8 cellular contexts compared by ENCODE assay signal in the genomic region with DNA sequence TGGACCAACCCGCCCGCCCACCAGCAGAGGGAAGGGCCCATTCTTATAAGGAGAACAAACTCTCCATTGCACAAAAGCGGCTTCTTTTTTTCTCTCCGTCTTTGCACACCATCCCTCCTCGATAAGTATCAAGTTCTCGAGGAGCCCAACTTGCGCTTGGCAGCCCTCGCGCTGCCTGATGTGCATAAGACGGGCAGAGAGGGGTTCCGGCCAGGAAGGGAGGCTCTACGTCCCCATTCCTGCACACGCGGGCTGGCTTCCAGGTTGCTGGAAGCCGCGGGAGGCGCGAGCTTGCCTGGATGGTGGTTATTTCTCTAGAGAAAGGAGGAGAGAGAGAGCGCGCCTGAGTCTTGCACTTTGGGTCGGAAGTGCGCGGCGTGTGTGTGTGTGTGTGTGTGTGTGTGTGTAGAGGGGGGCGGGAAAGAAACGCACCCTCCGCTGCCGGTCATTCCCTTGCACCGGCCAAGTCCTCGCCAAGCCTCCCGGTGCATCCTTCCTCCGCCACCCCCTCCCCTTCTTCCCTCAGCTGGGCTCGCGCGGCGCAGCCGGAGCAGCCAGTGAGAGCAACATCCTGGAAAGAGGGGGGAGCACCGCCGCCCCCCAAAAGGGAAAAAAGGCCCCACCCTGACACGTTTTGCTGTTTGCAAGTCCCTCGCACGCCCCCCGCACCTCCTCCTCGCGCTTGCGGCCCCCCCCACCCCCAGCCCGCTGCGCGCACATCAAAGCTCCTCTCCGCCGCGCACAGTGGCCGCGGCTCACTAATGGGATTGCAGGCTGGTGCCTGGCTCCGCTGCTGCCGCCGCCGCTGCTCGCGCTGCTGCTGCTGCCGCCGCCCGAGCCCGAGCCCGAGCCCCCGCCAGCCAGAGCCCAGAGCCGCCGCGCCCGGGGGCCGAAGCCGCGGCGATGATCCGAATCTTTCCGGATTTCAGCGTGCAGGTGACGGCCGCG. TPM values are rescaled to one million over a fixed set of nuclear protein-coding genes. Genes with fewer than 3 reads are reported as not detected.
DNase-seq lines count a peak whose midpoint lies in the region; ATAC-seq, FAIRE-seq and TF ChIP-seq lines count a peak whose summit lies in the region.

No MANE protein-coding gene starts in this region.

- no peaks in the 10 kb centered on the region for H4K20me1 ChIP-seq in OCI-LY7 (ENCODE audit: insufficient read depth, low read length)

- H3K27me3 Mint-ChIP-seq in memory B cell: peaks cover 19% of the 10 kb centered on the region

- H3K27me3 ChIP-seq in duodenal mucosa (ENCODE audit: control insufficient read depth in 1 of 2, insufficient read depth in 2 of 2, low read length in 2 of 2): peaks cover 44 to 59% of the 10 kb centered on the region in 2 donors

- H3K4me3 Mint-ChIP-seq in memory B cell: peak overlapping the region; percentile 6

- H3K79me2 ChIP-seq in OCI-LY7 (ENCODE audit: insufficient read depth, low read depth, low read length): peaks cover 6% of the 10 kb centered on the region; the same call in 1 of the 2 replicates

- no peak for FAIRE-seq in urothelium cell line (lab: Jason Lieb, UNC)

- peaks cover 21% of the 10 kb centered on the region for H3K4me1 ChIP-seq in ES-I3 (ENCODE audit: insufficient read depth, low read length)
- H3K4me1 ChIP-seq in duodenal mucosa (ENCODE audit: control insufficient read depth in 1 of 2, insufficient read depth in 2 of 2, low read length in 2 of 2): peaks cover 5 to 20% of the 10 kb centered on the region in 2 donors
- no peaks in the 10 kb centered on the region for H3K4me1 ChIP-seq in OCI-LY7 (ENCODE audit: insufficient read depth, low read length, poor library complexity, severe bottlenecking)

- no peaks in the 10 kb centered on the region for H3K9me3 Mint-ChIP-seq in memory B cell

- H3K4me3 ChIP-seq in duodenal mucosa (ENCODE audit: low read depth in 1 of 2, low read length in 2 of 2): peak overlapping the region; percentile 56 to 58
- no peak overlapping the region for H3K4me3 ChIP-seq in OCI-LY7 (ENCODE audit: low read depth, low read length, poor library complexity, severe bottlenecking)

- no peak overlapping the region for H3K27ac ChIP-seq in duodenal mucosa (ENCODE audit: low read depth, low read length)
- no peak overlapping the region for H3K27ac ChIP-seq in OCI-LY7 (ENCODE audit: low read depth, low read length, poor library complexity, severe bottlenecking)

- TF ChIP-seq CTCF in OCI-LY7 (conservative IDR thresholded peaks at IDR 0.05; ENCODE audit: low read length): no peak

- BruUV-seq in OCI-LY7 (replicated peaks; lab: Mats Ljungman, UMichigan): no TSS peak

- H2AFZ ChIP-seq in OCI-LY7 (ENCODE audit: low read length): no peak overlapping the region

- H3K9ac ChIP-seq in ES-I3 (ENCODE audit: low read depth, low read length) (peak overlapping the region; percentile 63), duodenal mucosa (ENCODE audit: low read depth in 1 of 2, low read length in 2 of 2) (no peak overlapping the region)

- no peaks in the 10 kb centered on the region for H3K36me3 ChIP-seq in ES-I3 (ENCODE audit: insufficient read depth, low read length)
- no peaks in the 10 kb centered on the region for H3K36me3 ChIP-seq in duodenal mucosa (ENCODE audit: control insufficient read depth in 1 of 2, insufficient read depth in 2 of 2, low read length in 2 of 2)
- peaks cover 61% of the 10 kb centered on the region for H3K36me3 ChIP-seq in OCI-LY7 (ENCODE audit: insufficient read depth, low read length)

- CTCF ChIA-PET in OCI-LY7 (lab: Charles Lee; ENCODE audit: unreplicated experiment): no interaction called here

- intact Hi-C loops in OCI-LY7 (cut with micrococcal nuclease; ENCODE audit: unreplicated experiment): no loop called here

- H3K9me3 ChIP-seq in ES-I3 (ENCODE audit: control insufficient read depth, insufficient read depth, low read length) (no peaks in the 10 kb centered on the region), duodenal mucosa (ENCODE audit: control insufficient read depth in 1 of 2, low read length in 2 of 2) (no peaks in the 10 kb centered on the region), OCI-LY7 (ENCODE audit: low read length) (no peaks in the 10 kb centered on the region)

- peaks cover 2% of the 10 kb centered on the region for H3K36me3 Mint-ChIP-seq in memory B cell

- peaks cover 6% of the 10 kb centered on the region for H3K4me1 Mint-ChIP-seq in memory B cell

- no peaks in the 10 kb centered on the region for H3K9me2 ChIP-seq in OCI-LY7 (ENCODE audit: insufficient read depth, low read length)

- no peak overlapping the region for H3K27ac Mint-ChIP-seq in memory B cell

- POLR2A ChIA-PET in OCI-LY7 (lab: Charles Lee): no interaction called here

- no peak overlapping the region for H3K4me2 ChIP-seq in OCI-LY7 (ENCODE audit: low read length)

- DNase-seq in NCI-H2171 (lab: John Stamatoyannopoulos, UW): peak; percentile 50
- DNase-seq in memory B cell (ENCODE audit: low spot score in 2 of 2): no peak
- peak; percentile 60 for DNase-seq in urothelium cell line (ENCODE audit: low spot score)
- no peak for DNase-seq in SW 1271 (lab: John Stamatoyannopoulos, UW)
- no peak for DNase-seq in OCI-LY7 (ENCODE audit: low spot score)
- DNase-seq in NCI-H187 treated with DMSO at 0.1 percent for 48 hours (lab: John Stamatoyannopoulos, UW): no peak

- ATAC-seq in memory B cell (ENCODE audit: low read depth): no peak

RNA-seq across cellular contexts. Expression of a gene that starts 4.5 kb away (rescaled TPM):
- not detected in 2 replicates for total RNA-seq in OCI-LY7 (2014; rRNA removed; shearing (Covaris generic))
- not detected in 2 replicates for total RNA-seq in OCI-LY7 (2022)

Comparison
In these comparisons a context has a peak if more than half of its experiments do, and no peak if none do; other contexts are left out.
1. DNase-seq: peak in NCI-H2171 (single experiment) and urothelium cell line (single experiment); none in memory B cell (0 of 2), SW 1271 (0 of 2), OCI-LY7 (single experiment) and NCI-H187 treated with DMSO at 0.1 percent for 48 hours (single experiment).